ENCODE assay signal across 18 cellular contexts in the genomic region with DNA sequence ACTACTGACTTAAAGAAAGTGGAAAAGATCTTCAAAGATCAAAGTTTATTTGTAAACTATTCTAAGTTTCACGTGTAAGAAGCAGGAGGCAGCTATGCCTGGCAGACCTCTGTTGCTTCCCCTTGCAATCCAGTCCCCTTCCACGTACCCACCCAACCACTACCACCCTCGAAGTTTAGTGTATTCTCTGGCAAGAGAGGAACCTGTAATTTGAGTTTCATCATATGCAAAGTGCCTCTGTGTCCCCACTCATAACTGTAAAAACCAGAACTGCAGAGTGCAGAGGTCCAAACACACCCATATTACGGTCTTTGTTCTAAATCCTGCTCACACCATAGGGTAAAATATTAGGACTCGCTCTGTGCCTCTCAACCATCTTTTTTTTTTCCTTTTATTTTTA.
"Had no signal": no experiment of that assay in that cellular context is flagged by ENCODE, and none has a peak within 500 bp of the region (broad histone marks: within the 10 kb centered on the region; RNA-seq: fewer than 3 reads in every experiment).

No MANE protein-coding gene starts in this region.

- DNase-seq: activated CD4-positive, alpha-beta T cell treated with anti-CD3 and anti-CD28 coated beads, Interleukin-2, amount 10 ng/mL, durations not matched to agents 7 days and 5 days; activated CD8-positive, alpha-beta T cell treated with anti-CD3 and anti-CD28 coated beads, Interleukin-2, amount 10 ng/mL, durations not matched to agents 7 days and 5 days; activated effector memory CD4-positive, alpha-beta T cell treated with Interleukin-2 at 50 U/mL for 16 hours; activated naive CD4-positive, alpha-beta T cell treated with anti-CD3 and anti-CD28 coated beads, Interleukin-2, amount 10 ng/mL, durations not matched to agents 7 days and 5 days; activated T-cell treated with anti-CD3 and anti-CD28 coated beads, Interleukin-2, amount 50 U/mL, for 24 hours; erythroblast; gastrocnemius medialis; heart right ventricle; immature natural killer cell; kidney glomerular epithelial cell; left ventricle myocardium inferior; mammary epithelial cell; naive B cell; stimulated activated CD4-positive, alpha-beta T cell treated with anti-CD3 and anti-CD28 coated beads, Interleukin-12 subunit alpha, Interleukin-12 subunit beta, amount 100 ng/mL, for 4 hours; stimulated activated CD4-positive, alpha-beta T cell treated with anti-CD3 and anti-CD28 coated beads, Interleukin-2, amount 100 ng/mL, for 24 hours; T1000; transverse colon had no signal

- ATAC-seq: activated CD4-positive, CD25-positive, alpha-beta regulatory T cell treated with anti-CD3 and anti-CD28 coated beads, Interleukin-2, amount 50 U/mL, for 24 hours; activated CD8-positive, alpha-beta T cell treated with anti-CD3 and anti-CD28 coated beads, Interleukin-2, amount 10 ng/mL, durations not matched to agents 7 days and 5 days; gastrocnemius medialis; heart right ventricle had no signal
